17 cellular contexts compared by ENCODE assay signal in the genomic region with DNA sequence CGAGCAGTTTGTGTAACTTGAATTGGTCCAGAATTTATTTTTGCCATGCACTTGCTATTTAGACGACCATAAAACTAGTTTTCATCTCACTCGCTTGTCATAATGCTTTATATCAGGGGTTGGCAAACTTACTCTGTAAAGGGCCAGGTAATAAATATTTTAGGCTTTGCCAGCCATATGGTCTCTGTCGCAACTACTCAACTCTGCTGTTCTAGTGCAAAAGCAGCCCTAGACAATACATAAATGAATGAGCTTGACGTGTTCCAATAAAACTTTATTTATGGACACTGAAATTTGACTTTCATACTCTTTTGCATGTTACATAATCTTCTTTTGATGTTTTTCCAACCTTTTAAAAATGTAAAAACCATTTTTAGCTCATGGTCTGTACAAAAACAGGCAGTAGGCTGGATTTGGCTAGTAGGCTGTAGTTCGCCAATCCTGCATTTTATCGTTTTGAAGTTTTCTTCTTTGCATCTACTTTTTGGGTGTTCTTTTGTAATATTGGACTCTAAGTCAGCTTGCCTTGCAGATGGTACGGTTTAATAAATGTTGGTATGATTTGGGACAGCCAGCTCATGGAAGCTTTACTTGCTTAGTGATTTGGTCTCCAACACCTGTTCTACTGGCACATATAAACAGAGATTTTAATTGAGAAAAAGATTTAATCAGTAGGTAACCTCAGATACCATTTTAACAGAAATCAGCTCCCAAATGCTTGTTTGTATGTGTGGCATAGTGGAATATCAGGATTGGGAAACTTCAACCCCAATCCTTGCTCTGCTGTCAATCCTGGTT. TPM values are rescaled to one million over a fixed set of nuclear protein-coding genes. Genes with fewer than 3 reads are reported as not detected.
A peak's percentile ranks its signal among the peaks of the same experiment; 100 is the strongest.
DNase-seq lines count a peak whose midpoint lies in the region; ATAC-seq, FAIRE-seq and TF ChIP-seq lines count a peak whose summit lies in the region.
"Had no signal": no experiment of that assay in that cellular context is flagged by ENCODE, and none has a peak within 500 bp of the region (broad histone marks: within the 10 kb centered on the region; RNA-seq: fewer than 3 reads in every experiment).

No MANE protein-coding gene starts in this region.

- H3K4me3 ChIP-seq in GM23338 (no peak overlapping the region), GM12878 (no peak overlapping the region), osteoblast (ENCODE audit: insufficient read depth, low read length) (no peak overlapping the region), Peyer's patch (no peak overlapping the region)
- H3K4me3 ChIP-seq: HAP-1 had no signal

- H3K4me3 Mint-ChIP-seq in GM23338, result no peak overlapping the region

- H3K4me1 ChIP-seq in GM23338 (ENCODE audit: insufficient read depth), result peaks cover 75% of the 10 kb centered on the region
- peaks cover 8% of the 10 kb centered on the region for H3K4me1 ChIP-seq in GM12878 (ENCODE audit: control insufficient read depth, insufficient read depth, low read length)
- H3K4me1 ChIP-seq in osteoblast (ENCODE audit: insufficient read depth, low read length), result peaks cover 24% of the 10 kb centered on the region
- no peaks in the 10 kb centered on the region for H3K4me1 ChIP-seq in Peyer's patch
- H3K4me1 ChIP-seq: BLaER1 treated with 17β-estradiol and CSF1 and Interleukin-3, amounts not matched to agents 10 nM and 100 nM; HAP-1 had no signal

- H2AFZ ChIP-seq in GM23338 (no peak overlapping the region), GM12878 (ENCODE audit: control insufficient read depth, low read depth, low read length) (no peak overlapping the region), osteoblast (ENCODE audit: low read length) (no peak overlapping the region)

- peaks cover 2% of the 10 kb centered on the region; the same call in 1 of the 3 replicates for H3K9me3 Mint-ChIP-seq in GM23338

- POLR2A ChIA-PET in GM12878 (lab: Charles Lee), result interaction anchor here (1.0 to 1.2 kb wide), 2 partner anchors 26 to 29 kb away, joined by 3 to 4 read pairs; partner anchors contain the start of gene SND1

- peaks cover 7% of the 10 kb centered on the region; the same call in 2 of the 3 replicates for H3K9me3 ChIP-seq in GM12878 (replicated peaks; ENCODE audit: control insufficient read depth, insufficient read depth, low read length)
- H3K9me3 ChIP-seq in osteoblast (ENCODE audit: low read depth, low read length), result no peaks in the 10 kb centered on the region
- no peaks in the 10 kb centered on the region for H3K9me3 ChIP-seq in Peyer's patch
- H3K9me3 ChIP-seq: HAP-1 had no signal

- no peaks in the 10 kb centered on the region; the same call in 1 of the 2 replicates for H3F3A ChIP-seq in GM23338 (replicated peaks; ENCODE audit: low read depth)

- peaks cover 100% of the 10 kb centered on the region for H3K79me2 ChIP-seq in GM23338 (replicated peaks; ENCODE audit: insufficient read depth)
- peaks cover 75% of the 10 kb centered on the region for H3K79me2 ChIP-seq in GM12878 (ENCODE audit: control insufficient read depth, insufficient read depth, low read length)
- H3K79me2 ChIP-seq in osteoblast (ENCODE audit: insufficient read depth, low read length), result peaks cover 94% of the 10 kb centered on the region

- TF ChIP-seq POLR2A in GM12878 (IDR thresholded peaks at IDR 0.05; ENCODE audit: low read depth, low read length) (no peak), Peyer's patch (IDR thresholded peaks at IDR 0.05) (no peak)

- peaks cover 28% of the 10 kb centered on the region; the same call in 2 of the 3 replicates for H3K36me3 Mint-ChIP-seq in GM23338 (ENCODE audit: low read depth)

- in situ Hi-C loops in GM12878 (cut with MboI), result no loop called here

- ATAC-seq in GM23338 (no peak), GM12878 (no peak), HG03196 (IDR thresholded peaks at IDR 0.05; ENCODE audit: unreplicated experiment) (no peak)

- FAIRE-seq in GM12878 (lab: Jason Lieb, UNC), result peak; percentile 41

- peak overlapping the region; percentile 29; the same call in 1 of the 2 replicates for H3K4me2 ChIP-seq in GM23338
- no peak overlapping the region for H3K4me2 ChIP-seq in GM12878 (ENCODE audit: control insufficient read depth, insufficient read depth)
- H3K4me2 ChIP-seq in osteoblast (ENCODE audit: insufficient read depth, low read length), result peak overlapping the region; percentile 9
- H3K4me2 ChIP-seq: BLaER1 treated with 17β-estradiol and CSF1 and Interleukin-3, amounts not matched to agents 10 nM and 100 nM had no signal

- CTCF ChIA-PET in GM12878 (lab: Yijun Ruan, JAX), result interaction anchor here (0.7 to 1.0 kb wide), 3 partner anchors 31 to 644 kb away, joined by 3 read pairs; no protein-coding TSS in a partner anchor

- H3K27ac Mint-ChIP-seq in GM23338, result peak overlapping the region; percentile 93

- H3K27me3 ChIP-seq in GM23338 (ENCODE audit: insufficient read depth), result no peaks in the 10 kb centered on the region
- no peaks in the 10 kb centered on the region for H3K27me3 ChIP-seq in GM12878 (replicated peaks in 1 of 2; ENCODE audit: control insufficient read depth in 2 of 2, insufficient read depth in 2 of 2, low read length in 1 of 2)
- no peaks in the 10 kb centered on the region for H3K27me3 ChIP-seq in osteoblast (ENCODE audit: insufficient read depth, low read length)
- no peaks in the 10 kb centered on the region for H3K27me3 ChIP-seq in Peyer's patch
- H3K27me3 ChIP-seq: BLaER1 treated with 17β-estradiol and CSF1 and Interleukin-3, amounts not matched to agents 10 nM and 100 nM had no signal

- SMC1A ChIA-PET in GM12878 (lab: Charles Lee; ENCODE audit: uncharacterized antibody, unreplicated experiment), result interaction anchor here (1.1 to 1.9 kb wide), 4 partner anchors 9 to 25 kb away, joined by 3 to 4 read pairs (median 4); no protein-coding TSS in a partner anchor

- H3K36me3 ChIP-seq in GM23338 (ENCODE audit: insufficient read depth) (peaks cover under 1% of the 10 kb centered on the region; the same call in 1 of the 2 replicates), GM12878 (ENCODE audit: control insufficient read depth in 2 of 2, insufficient read depth in 2 of 2, low read length in 1 of 2) (peaks cover 5 to 6% of the 10 kb centered on the region in 2 experiments; a peak in 3 of 4 replicates), osteoblast (ENCODE audit: insufficient read depth, low read length) (peaks cover 6% of the 10 kb centered on the region), Peyer's patch (peaks cover 0 to 5% (median 0%) of the 10 kb centered on the region in 3 donors)

- RAD21 ChIA-PET in GM12878 (lab: Charles Lee; ENCODE audit: unreplicated experiment), result no interaction called here

- peaks cover 13% of the 10 kb centered on the region for H4K20me1 ChIP-seq in GM23338 (replicated peaks; ENCODE audit: insufficient read depth)
- H4K20me1 ChIP-seq in GM12878 (ENCODE audit: control insufficient read depth, insufficient read depth), result no peaks in the 10 kb centered on the region
- H4K20me1 ChIP-seq in osteoblast (ENCODE audit: insufficient read depth, low read length), result peaks cover 63% of the 10 kb centered on the region

- peaks cover 12% of the 10 kb centered on the region for H3K27me3 Mint-ChIP-seq in GM23338 (ENCODE audit: insufficient read depth, low read depth, poor library complexity)

- WGBS in GM12878 (ENCODE audit: insufficient coverage, insufficient replicate concordance, low lambda C conversion rate, missing lambda C conversion rate), result 90% methylated on average over 8 of the region's 8 CpGs

- no TSS peak for BruUV-seq in GM12878 (replicated peaks; lab: Mats Ljungman, UMichigan)

- no peak for TF ChIP-seq RAD21 in GM12878 (IDR thresholded peaks at IDR 0.05; ENCODE audit: insufficient read depth, low read depth, low read length)

- H3K4me1 Mint-ChIP-seq in GM23338, result peaks cover 75% of the 10 kb centered on the region

- no peak overlapping the region for H3K9ac ChIP-seq in GM12878 (ENCODE audit: control insufficient read depth, insufficient read depth, low read length)
- H3K9ac ChIP-seq: BLaER1 treated with 17β-estradiol and CSF1 and Interleukin-3, amounts not matched to agents 10 nM and 100 nM had no signal

- H3K27ac ChIP-seq in GM23338 (ENCODE audit: low read depth), result peak overlapping the region; percentile 79
- H3K27ac ChIP-seq in GM12878 (ENCODE audit: control insufficient read depth, insufficient read depth), result no peak overlapping the region
- peak overlapping the region; percentile 64 for H3K27ac ChIP-seq in osteoblast (ENCODE audit: low read depth, low read length)
- H3K27ac ChIP-seq in Peyer's patch, result no peak overlapping the region
- H3K27ac ChIP-seq: BLaER1 treated with 17β-estradiol and CSF1 and Interleukin-3, amounts not matched to agents 10 nM and 100 nM had no signal

- no peaks in the 10 kb centered on the region for H3K9me2 ChIP-seq in GM23338 (ENCODE audit: insufficient read depth)

- TF ChIP-seq CTCF in GM23338 (conservative IDR thresholded peaks at IDR 0.05; ENCODE audit: low read depth in 2 of 2) (no peak), GM12878 (IDR thresholded peaks at IDR 0.05 in 2 of 3, conservative IDR thresholded peaks at IDR 0.05 in 1 of 3; ENCODE audit: control insufficient read depth in 2 of 3, extremely low read depth in 1 of 3, insufficient read depth in 1 of 3, low read depth in 3 of 3, low read length in 3 of 3) (no peak), osteoblast (IDR thresholded peaks at IDR 0.05; ENCODE audit: extremely low read depth, low read depth, low read length) (no peak), Peyer's patch (IDR thresholded peaks at IDR 0.05) (no peak)

- TF ChIP-seq EP300 in GM12878 (IDR thresholded peaks at IDR 0.05; ENCODE audit: borderline replicate concordance in 1 of 2, control insufficient read depth in 1 of 2, low read depth in 2 of 2, low read length in 2 of 2), result no peak

- DNase-seq in NCI-H2081 treated with DMSO at 0.1 percent for 48 hours (lab: John Stamatoyannopoulos, UW) (peak; percentile 15), NCI-H2081 (lab: John Stamatoyannopoulos, UW) (no peak), GM23338 (ENCODE audit: low spot score) (no peak), GM12878 (ENCODE audit: low read depth, low spot score) (no peak), osteoblast (ENCODE audit: insufficient read length, low spot score, missing footprints) (no peak), Peyer's patch (no peak), kidney tubule cell (ENCODE audit: low spot score) (no peak)
- DNase-seq: 8988T, KBM-7, NCI-H1092 treated with DMSO at 0.1 percent for 48 hours, NCI-H1694 treated with DMSO at 0.1 percent for 48 hours, NCI-H2171 treated with DMSO at 0.1 percent for 48 hours, NCI-H774 had no signal

- intact Hi-C loops in GM12878 (cut with micrococcal nuclease; ENCODE audit: unreplicated experiment), result no loop called here

RNA-seq across cellular contexts. Expression of gene SND1, which starts 25.6 kb away (rescaled TPM):
- 236 and 254 TPM in 2 replicates for total RNA-seq in GM23338 (2014; rRNA removed; shearing (Covaris generic))
- polyA plus RNA-seq in GM23338 (2016; fragmentation: Nextera tagmentation; extraction: Ambion mirVana), result 107 and 112 TPM in 2 replicates
- total RNA-seq in GM12878 (2013; cell fraction: nucleolus; rRNA removed), result 424 and 437 TPM in 2 replicates
- 172 and 173 TPM in 2 replicates for total RNA-seq in GM12878 (2014; rRNA removed)
- total RNA-seq in GM12878 (2014; rRNA removed; fragmentation: Illumina TruSeq; extraction: Trizol), result 137 and 139 TPM in 2 replicates
- 269 and 270 TPM in 2 replicates for total RNA-seq in GM12878 (2021)
- 112 TPM for polyA plus RNA-seq in GM12878 (2011; ENCODE audit: low read depth)
- 130 and 139 TPM in 2 replicates for polyA plus RNA-seq in GM12878 (2011; rRNA removed)
- 129 and 148 TPM in 2 replicates for polyA plus RNA-seq in GM12878 (2011; cell fraction: cytosol; rRNA removed)
- 132 and 140 TPM in 2 replicates for polyA plus RNA-seq in GM12878 (2011; cell fraction: nucleus; rRNA removed)
- polyA plus RNA-seq in GM12878 (2012), result 186 and 194 TPM in 2 replicates
- polyA plus RNA-seq in GM12878 (2014; fragmentation: Illumina TruSeq; extraction: Trizol), result 152 and 163 TPM in 2 replicates
- polyA plus RNA-seq in GM12878 (2014; fragmentation: Nextera tagmentation; extraction: Ambion mirVana), result 10 to 100 TPM; 52.4 to 70.0 TPM
- 138 and 161 TPM in 2 replicates for polyA plus RNA-seq in GM12878 (2014; rRNA removed)
- 100 to 1,000 TPM; 214 to 230 TPM for polyA plus RNA-seq in GM12878 (2016; fragmentation: Nextera tagmentation; extraction: Ambion mirVana)
- polyA minus RNA-seq in GM12878 (2011; rRNA and poly(A)+ RNA removed), result 228 and 274 TPM in 2 replicates
- 87.9 and 101 TPM in 2 replicates for polyA minus RNA-seq in GM12878 (2011; cell fraction: cytosol; rRNA and poly(A)+ RNA removed)
- polyA minus RNA-seq in GM12878 (2011; cell fraction: nucleus; rRNA and poly(A)+ RNA removed), result 129 and 207 TPM in 2 replicates
- total RNA-seq in osteoblast, result 245 and 257 TPM in 2 replicates
- total RNA-seq in Peyer's patch, result 100 to 1,000 TPM in 1 of 4 donors, 10 to 100 TPM in 3; 55.5 to 305 (median 80.1) TPM

RNA-seq across cellular contexts. Expression of gene PAX4, which starts 59.7 kb away (rescaled TPM):
- total RNA-seq in GM23338 (2014; rRNA removed; shearing (Covaris generic)), result not detected in 2 replicates
- polyA plus RNA-seq in GM23338 (2016; fragmentation: Nextera tagmentation; extraction: Ambion mirVana) (not detected in 2 replicates), GM12878 (2011; rRNA removed) (0.14 and 0.27 TPM in 2 replicates), GM12878 (2014; fragmentation: Illumina TruSeq; extraction: Trizol) (not detected in 2 replicates), GM12878 (2014; fragmentation: Nextera tagmentation; extraction: Ambion mirVana) (not detected), GM12878 (2014; rRNA removed) (not detected in 2 replicates), GM12878 (2016; fragmentation: Nextera tagmentation; extraction: Ambion mirVana) (not detected)
- total RNA-seq in GM12878 (2013; cell fraction: nucleolus; rRNA removed), result not detected in 2 replicates
- total RNA-seq in GM12878 (2014; rRNA removed) (not detected in 2 replicates), GM12878 (2014; rRNA removed; fragmentation: Illumina TruSeq; extraction: Trizol) (not detected in 2 replicates), GM12878 (2021) (not detected in 2 replicates), osteoblast (not detected in 2 replicates), Peyer's patch (1 to 10 TPM in 1 of 4 donors, under 1 TPM in 1, not detected in 2; 0.53 to 1.3 TPM)
- polyA plus RNA-seq in GM12878 (2011; ENCODE audit: low read depth), result not detected
- polyA plus RNA-seq in GM12878 (2011; cell fraction: cytosol; rRNA removed), result 0.28 and 0.40 TPM in 2 replicates
- 2.4 and 3.0 TPM in 2 replicates for polyA plus RNA-seq in GM12878 (2011; cell fraction: nucleus; rRNA removed)
- polyA plus RNA-seq in GM12878 (2012), result not detected in 2 replicates
- polyA minus RNA-seq in GM12878 (2011; rRNA and poly(A)+ RNA removed), result 0.37 and 0.46 TPM in 2 replicates
- not detected in 2 replicates for polyA minus RNA-seq in GM12878 (2011; cell fraction: cytosol; rRNA and poly(A)+ RNA removed)
- polyA minus RNA-seq in GM12878 (2011; cell fraction: nucleus; rRNA and poly(A)+ RNA removed), result 0.36 and 0.57 TPM in 2 replicates
- total RNA-seq: NCI-H460 had no signal

Comparison
In these comparisons a context has a peak if more than half of its experiments do, and no peak if none do; other contexts are left out.
1. H3K27ac ChIP-seq: peak in GM23338 (single experiment) and osteoblast (single experiment); none in GM12878 (single experiment) and Peyer's patch (0 of 4).